Comparison of ENCODE assay signal across 12 cellular contexts in genomic region chr18:48943736-48944527, GRCh38. TPM values are rescaled to one million over a fixed set of nuclear protein-coding genes. Genes with fewer than 3 reads are reported as not detected.
A peak's percentile ranks its signal among the peaks of the same experiment; 100 is the strongest.
DNase-seq lines count a peak whose midpoint lies in the region; ATAC-seq and TF ChIP-seq lines count a peak whose summit lies in the region.
"Had no signal": no experiment of that assay in that cellular context is flagged by ENCODE, and none has a peak within 500 bp of the region (broad histone marks: within the 10 kb centered on the region; RNA-seq: fewer than 3 reads in every experiment).

No MANE protein-coding gene starts in this region.

- H4K91ac ChIP-seq in trophoblast cell (ENCODE audit: low read depth, low read length): peak overlapping the region; percentile 75

- peaks cover 95% of the 10 kb centered on the region for H3K4me1 Mint-ChIP-seq in CD8-positive, alpha-beta T cell (ENCODE audit: low read depth)

- peak overlapping the region; percentile 97 for H3K4ac ChIP-seq in trophoblast cell (ENCODE audit: low read depth, low read length)

- H2AFZ ChIP-seq in trophoblast cell (ENCODE audit: insufficient read depth, low read length, poor library complexity): peak overlapping the region; percentile 10

- H4K8ac ChIP-seq in trophoblast cell (ENCODE audit: low read depth, low read length): peak overlapping the region; percentile 31

- peaks cover 53% of the 10 kb centered on the region for H3K79me1 ChIP-seq in trophoblast cell (ENCODE audit: low read length)

- CTCF ChIA-PET in CD8-positive, alpha-beta T cell (lab: Charles Lee): interaction anchor here (0.7 kb wide), 2 partner anchors 163 to 167 kb away, joined by 3 read pairs; no protein-coding TSS in a partner anchor
- CTCF ChIA-PET in HEK293T (lab: Yijun Ruan, JAX): interaction anchor here (1.0 kb wide), 1 partner anchor 98 kb away, joined by 3 read pairs; no protein-coding TSS in a partner anchor

- no peaks in the 10 kb centered on the region for H3K27me3 ChIP-seq in CD8-positive, alpha-beta T cell (ENCODE audit: insufficient read depth, low read length)
- H3K27me3 ChIP-seq in Peyer's patch (no peaks in the 10 kb centered on the region), trophoblast cell (ENCODE audit: insufficient read depth, low read length) (no peaks in the 10 kb centered on the region)
- H3K27me3 ChIP-seq: SJCRH30 had no signal

- no peaks in the 10 kb centered on the region for H3K9me3 Mint-ChIP-seq in CD8-positive, alpha-beta T cell

- H3K27me3 Mint-ChIP-seq in CD8-positive, alpha-beta T cell (ENCODE audit: low read depth): peaks cover 3% of the 10 kb centered on the region

- H3K14ac ChIP-seq in trophoblast cell (ENCODE audit: low read length): peak overlapping the region; percentile 78

- no peak overlapping the region for H3K27ac ChIP-seq in CD8-positive, alpha-beta T cell (ENCODE audit: low read depth, low read length)
- H3K27ac ChIP-seq in Peyer's patch (peak overlapping the region in 3 of 4 donors; percentile 12 to 83 (median 62)), trophoblast cell (ENCODE audit: low read depth, low read length) (peak overlapping the region; percentile 86)

- H3K4me1 ChIP-seq in CD8-positive, alpha-beta T cell (ENCODE audit: insufficient read depth, low read length): peaks cover 87% of the 10 kb centered on the region
- peaks cover 21 to 87% (median 50%) of the 10 kb centered on the region in 4 donors for H3K4me1 ChIP-seq in Peyer's patch
- peaks cover 53 to 55% of the 10 kb centered on the region in 2 experiments for H3K4me1 ChIP-seq in trophoblast cell (ENCODE audit: control insufficient read depth in 1 of 2, insufficient read depth in 2 of 2, low read length in 2 of 2)

- H4K12ac ChIP-seq in trophoblast cell (ENCODE audit: low read depth, low read length): no peak overlapping the region

- H3K4me3 Mint-ChIP-seq in CD8-positive, alpha-beta T cell: peak overlapping the region; percentile 69

- H3K79me2 ChIP-seq in trophoblast cell (ENCODE audit: control insufficient read depth, insufficient read depth, low read length, poor library complexity): peaks cover 72% of the 10 kb centered on the region

- TF ChIP-seq POLR2A in Peyer's patch (IDR thresholded peaks at IDR 0.05): no peak

- H2BK5ac ChIP-seq in trophoblast cell (ENCODE audit: low read depth, low read length, poor library complexity): peak overlapping the region; percentile 73

- H3K36me3 ChIP-seq in CD8-positive, alpha-beta T cell (ENCODE audit: insufficient read depth, low read length): no peaks in the 10 kb centered on the region
- peaks cover 0 to 25% (median 0%) of the 10 kb centered on the region in 3 donors for H3K36me3 ChIP-seq in Peyer's patch
- H3K36me3 ChIP-seq in trophoblast cell (ENCODE audit: control insufficient read depth in 1 of 2, insufficient read depth in 2 of 2, low read length in 2 of 2): peaks cover 57 to 70% of the 10 kb centered on the region in 2 experiments
- H3K36me3 ChIP-seq: SJCRH30 had no signal

- no peaks in the 10 kb centered on the region for H3K9me3 ChIP-seq in CD8-positive, alpha-beta T cell (ENCODE audit: low read length)
- H3K9me3 ChIP-seq in Peyer's patch (no peaks in the 10 kb centered on the region), trophoblast cell (ENCODE audit: insufficient read depth, low read depth, low read length) (no peaks in the 10 kb centered on the region)
- H3K9me3 ChIP-seq: SJCRH30 had no signal

- ATAC-seq in CD8-positive, alpha-beta T cell: no peak
- ATAC-seq in HG03108 (IDR thresholded peaks at IDR 0.05; ENCODE audit: unreplicated experiment) (no peak), GM18520 (IDR thresholded peaks at IDR 0.05; ENCODE audit: unreplicated experiment) (no peak), HG03432 (IDR thresholded peaks at IDR 0.05; ENCODE audit: unreplicated experiment) (no peak)

- POLR2A ChIA-PET in CD8-positive, alpha-beta T cell (lab: Charles Lee): interaction anchor here (0.9 kb wide), 1 partner anchor 15 kb away, joined by 6 read pairs; no protein-coding TSS in a partner anchor
- POLR2A ChIA-PET in HEK293T (lab: Yijun Ruan, JAX): interaction anchor here (1.2 to 1.7 kb wide), 2 partner anchors 9 to 54 kb away, joined by 5 to 7 read pairs; no protein-coding TSS in a partner anchor

- intact Hi-C loops in CD8-positive, alpha-beta T cell (cut with DNase I, micrococcal nuclease): loop anchor here (5.0 to 10.0 kb wide), 4 partner anchors 33 to 1431 kb away; partner anchors contain the start of genes CXXC1 (in 1 of the 2), MBD1 (in 1 of the 2), RPL17 (in 1 of the 2) and SKA1 (in 1 of the 2)

- peak overlapping the region; percentile 81 for H3K18ac ChIP-seq in trophoblast cell (ENCODE audit: low read length)

- WGBS in trophoblast cell (ENCODE audit: extremely low coverage, insufficient coverage, insufficient read length): no CpG with 5 or more reads among the region's 8 CpGs

- no peak overlapping the region for H3K23ac ChIP-seq in trophoblast cell (ENCODE audit: low read length)

- no peak for TF ChIP-seq CTCF in CD8-positive, alpha-beta T cell (IDR thresholded peaks at IDR 0.05)
- TF ChIP-seq CTCF in Peyer's patch (IDR thresholded peaks at IDR 0.05) (no peak), epithelial cell of proximal tubule (conservative IDR thresholded peaks at IDR 0.05; ENCODE audit: low read depth, low read length) (no peak)

- peak in 1 of 7 experiments; percentile 35 for DNase-seq in CD8-positive, alpha-beta T cell
- DNase-seq in Peyer's patch (no peak), epithelial cell of proximal tubule (ENCODE audit: low read depth) (no peak), trophoblast cell (no peak), HEK293T (ENCODE audit: extremely low spot score) (no peak)
- DNase-seq: activated naive CD4-positive, alpha-beta T cell treated with Interleukin-2 at 50 U/mL for 16 hours; DMS153; NCI-H1436 treated with DMSO at 0.1 percent for 48 hours; SJCRH30 had no signal

- peak overlapping the region; percentile 52 for H3K4me2 ChIP-seq in trophoblast cell (ENCODE audit: low read length)

- peak overlapping the region; percentile 30 for H3K27ac Mint-ChIP-seq in CD8-positive, alpha-beta T cell

- H3K36me3 Mint-ChIP-seq in CD8-positive, alpha-beta T cell: peaks cover 55% of the 10 kb centered on the region

- H3K9ac ChIP-seq in trophoblast cell (ENCODE audit: low read length): no peak overlapping the region

- H3K4me3 ChIP-seq in CD8-positive, alpha-beta T cell (ENCODE audit: low read depth, low read length): no peak overlapping the region
- peak overlapping the region in 2 of 4 donors; percentile 5 to 96 for H3K4me3 ChIP-seq in Peyer's patch
- H3K4me3 ChIP-seq in epithelial cell of proximal tubule (ENCODE audit: low read depth, low read length): peak overlapping the region; percentile 23
- no peak overlapping the region for H3K4me3 ChIP-seq in trophoblast cell (ENCODE audit: low read depth, low read length)
- H3K4me3 ChIP-seq: SJCRH30 had no signal

- H2BK12ac ChIP-seq in trophoblast cell (ENCODE audit: low read length): peak overlapping the region; percentile 31

- H2BK120ac ChIP-seq in trophoblast cell (ENCODE audit: insufficient read depth, low read length, poor library complexity): peak overlapping the region; percentile 26

- no peak overlapping the region for H2AK5ac ChIP-seq in trophoblast cell (ENCODE audit: low read length)

TF ChIP-seq in HEK293T, 16 proteins besides CTCF, POLR2A, EP300 and RAD21:
- TF ChIP-seq NFRKB (IDR thresholded peaks at IDR 0.05) (no peak), SUZ12 (IDR thresholded peaks at IDR 0.05) (no peak), TARDBP (IDR thresholded peaks at IDR 0.05) (no peak), ZNF384 (IDR thresholded peaks at IDR 0.05) (no peak), FOXA1 (IDR thresholded peaks at IDR 0.05) (no peak), BHLHE40 (IDR thresholded peaks at IDR 0.05; ENCODE audit: borderline replicate concordance) (no peak), HDGF (IDR thresholded peaks at IDR 0.05; ENCODE audit: borderline replicate concordance) (no peak), FOXK2 (IDR thresholded peaks at IDR 0.05) (no peak), ARNT (IDR thresholded peaks at IDR 0.05) (no peak), LEF1 (IDR thresholded peaks at IDR 0.05; ENCODE audit: borderline replicate concordance) (no peak), PKNOX1 (IDR thresholded peaks at IDR 0.05) (no peak), L3MBTL2 (conservative IDR thresholded peaks at IDR 0.05) (no peak), SP1 (IDR thresholded peaks at IDR 0.05) (no peak), ELF4 (IDR thresholded peaks at IDR 0.05) (no peak), FOXM1 (IDR thresholded peaks at IDR 0.05; ENCODE audit: borderline replicate concordance) (no peak), CTBP1 (IDR thresholded peaks at IDR 0.05; ENCODE audit: borderline replicate concordance) (no peak)

RNA-seq across cellular contexts. Expression of gene SMAD7, which starts 6.8 kb away (rescaled TPM):
- total RNA-seq in CD8-positive, alpha-beta T cell: 100 to 1,000 TPM; 227 to 236 TPM
- total RNA-seq in Peyer's patch (100 to 1,000 TPM in 1 of 4 donors, 10 to 100 TPM in 3; 42.9 to 100 (median 68.7) TPM), epithelial cell of proximal tubule (17.4 and 30.4 TPM in 2 replicates)
- polyA plus RNA-seq in trophoblast cell (2013): 108 and 116 TPM in 2 replicates
